In genomic region chr1:195577748-195578147, GRCh38 we compare ENCODE assay signal across 24 cellular contexts.
"Had no signal": no experiment of that assay in that cellular context is flagged by ENCODE, and none has a peak within 500 bp of the region (broad histone marks: within the 10 kb centered on the region; RNA-seq: fewer than 3 reads in every experiment).

No MANE protein-coding gene starts in this region.

- H3K4me3 ChIP-seq: gastrocnemius medialis, mucosa of descending colon, neural progenitor cell, prostate gland, sigmoid colon, stomach, thyroid gland, vagina had no signal

- H3K27ac ChIP-seq: epithelial cell of prostate, gastrocnemius medialis, neural progenitor cell, parathyroid adenoma, prostate gland, sigmoid colon, stomach, thyroid gland, vagina had no signal

- H3K36me3 ChIP-seq: gastrocnemius medialis, neural progenitor cell, prostate gland, sigmoid colon, stomach, thyroid gland, vagina had no signal

- H3K9me3 ChIP-seq: gastrocnemius medialis, mucosa of descending colon, prostate gland, sigmoid colon, thyroid gland, vagina had no signal

- H3K27me3 ChIP-seq: gastrocnemius medialis, neural progenitor cell, sigmoid colon, stomach, thyroid gland, vagina had no signal

- ATAC-seq: esophagus mucosa; gastrocnemius medialis; natural killer cell treated with Interleukin-12 subunit alpha and Interleukin-12 subunit beta and Interleukin-15 and Interleukin-18, amount 100 ng/mL, for 72 hours; right cardiac atrium; stimulated activated effector memory CD8-positive, alpha-beta T cell treated with anti-CD3 and anti-CD28 coated beads, Interleukin-12 subunit alpha, Interleukin-12 subunit beta, amount 100 ng/mL, for 72 hours had no signal

- DNase-seq: effector CD8-positive, alpha-beta T cell; endodermal cell; foreskin fibroblast; gastrocnemius medialis; head of caudate nucleus; mesenchymal stem cell; mucosa of descending colon; naive B cell; right cardiac atrium; sigmoid colon; stimulated activated CD4-positive, alpha-beta T cell treated with anti-CD3 and anti-CD28 coated beads, Interleukin-2, amount 100 ng/mL, for 24 hours; stimulated activated CD4-positive, alpha-beta T cell treated with anti-CD3 and anti-CD28 coated beads, Interleukin-4, amount 100 ng/mL, for 24 hours; stimulated activated naive CD4-positive, alpha-beta T cell treated with Interleukin-2 at 50 U/mL for 16 hours; stomach; thyroid gland; trophoblast cell had no signal
